ENCODE assay signal across 9 cellular contexts in the genomic region with DNA sequence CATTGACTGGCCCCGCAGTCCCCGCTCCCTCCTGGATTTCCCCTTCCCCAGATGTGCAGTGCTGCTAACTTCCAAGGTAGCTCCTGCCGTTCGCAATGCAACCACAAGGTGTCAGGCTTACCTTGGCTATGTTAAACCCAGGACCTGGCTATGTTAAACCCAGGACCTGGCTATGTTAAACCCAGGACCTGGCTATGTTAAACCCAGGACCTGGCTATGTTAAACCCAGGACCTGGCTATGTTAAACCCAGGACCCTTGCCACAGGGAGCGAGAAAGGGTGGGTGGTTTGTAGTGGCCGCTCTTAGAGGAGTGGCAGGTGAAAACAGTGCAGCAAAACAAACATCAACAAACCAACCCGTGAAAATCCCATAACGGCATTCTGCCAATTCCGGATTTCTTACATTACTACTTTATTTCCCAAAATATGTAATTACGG. TPM values are rescaled to one million over a fixed set of nuclear protein-coding genes. Genes with fewer than 3 reads are reported as not detected.
A peak's percentile ranks its signal among the peaks of the same experiment; 100 is the strongest.
DNase-seq lines count a peak whose midpoint lies in the region; ATAC-seq and TF ChIP-seq lines count a peak whose summit lies in the region.
"Had no signal": no experiment of that assay in that cellular context is flagged by ENCODE, and none has a peak within 500 bp of the region (broad histone marks: within the 10 kb centered on the region; RNA-seq: fewer than 3 reads in every experiment).

No MANE protein-coding gene starts in this region.

- no peak for TF ChIP-seq POLR2A in sigmoid colon (IDR thresholded peaks at IDR 0.05)
- TF ChIP-seq POLR2A in GM18505 (IDR thresholded peaks at IDR 0.05; ENCODE audit: borderline replicate concordance, extremely low read depth, insufficient read depth, insufficient read length) = no peak

- peak; percentile 68 for DNase-seq in Calu3
- DNase-seq in GM20000 (ENCODE audit: low spot score) = peak; percentile 85
- peak; percentile 68 to 71 for DNase-seq in Kasumi-1 (lab: John Stamatoyannopoulos, UW)
- peak; percentile 42 for DNase-seq in T follicular helper cell (ENCODE audit: low read depth)
- peak; percentile 88 for DNase-seq in adipocyte (ENCODE audit: low read depth)
- DNase-seq in right atrium auricular region (ENCODE audit: low spot score) = peak; percentile 82
- peak; percentile 84 for DNase-seq in sigmoid colon

- H3K36me3 ChIP-seq in adipocyte (ENCODE audit: control insufficient read depth, insufficient read depth, low read length, severe bottlenecking) (no peaks in the 10 kb centered on the region), right atrium auricular region (no peaks in the 10 kb centered on the region), sigmoid colon (no peaks in the 10 kb centered on the region)

- intact Hi-C loops in Calu3 (cut with micrococcal nuclease; ENCODE audit: unreplicated experiment) (loop anchor here (5.0 kb wide), 1 partner anchor 416 kb away; no protein-coding TSS in a partner anchor), sigmoid colon (cut with DNase I) (loop anchor here (1.0 kb wide), 1 partner anchor 463 kb away; no protein-coding TSS in a partner anchor)

- no TSS peak for BruUV-seq in Calu3 (replicated peaks; lab: Mats Ljungman, UMichigan)

- peaks cover 33% of the 10 kb centered on the region for H3K27me3 ChIP-seq in adipocyte (replicated peaks; ENCODE audit: control insufficient read depth, insufficient read depth, low read length)
- peaks cover 0 to 4% of the 10 kb centered on the region in 2 donors for H3K27me3 ChIP-seq in right atrium auricular region
- H3K27me3 ChIP-seq in sigmoid colon = peaks cover 0 to 11% (median 0%) of the 10 kb centered on the region in 3 donors

- no peaks in the 10 kb centered on the region for H3K9me3 Mint-ChIP-seq in Calu3 (ENCODE audit: low read depth, unreplicated experiment)
- H3K9me3 Mint-ChIP-seq: T-helper 1 cell treated with Interleukin-12 subunit alpha and Interleukin-12 subunit beta and Interleukin-4 antibody, amounts not matched to agents 30 μg/mL and 1 μg/mL, for 36 hours had no signal

- CTCF ChIA-PET in Calu3 (lab: Charles Lee) = interaction anchor here (0.7 to 1.0 kb wide), 8 partner anchors 26 to 463 kb away, joined by 3 to 28 read pairs (median 4); no protein-coding TSS in a partner anchor

- H3K27ac Mint-ChIP-seq in Calu3 (ENCODE audit: unreplicated experiment) = no peak overlapping the region
- H3K27ac Mint-ChIP-seq: T-helper 1 cell treated with Interleukin-12 subunit alpha and Interleukin-12 subunit beta and Interleukin-4 antibody, amounts not matched to agents 30 μg/mL and 1 μg/mL, for 36 hours had no signal

- H3K4me1 Mint-ChIP-seq in Calu3 (ENCODE audit: low read depth, unreplicated experiment) = no peaks in the 10 kb centered on the region

- TF ChIP-seq CTCF in Calu3 (IDR thresholded peaks at IDR 0.05; ENCODE audit: unreplicated experiment) = peak; percentile 47
- peak; percentile 69 for TF ChIP-seq CTCF in GM20000 (IDR thresholded peaks at IDR 0.05; ENCODE audit: extremely low read depth, missing control alignments)
- peak; percentile 73 to 74 for TF ChIP-seq CTCF in right atrium auricular region (IDR thresholded peaks at IDR 0.05)
- peak; percentile 63 to 79 (median 68) for TF ChIP-seq CTCF in sigmoid colon (IDR thresholded peaks at IDR 0.05)

- H3K9me3 ChIP-seq in adipocyte (ENCODE audit: control insufficient read depth, low read length) (no peaks in the 10 kb centered on the region), right atrium auricular region (no peaks in the 10 kb centered on the region), sigmoid colon (no peaks in the 10 kb centered on the region)

- no peak overlapping the region for H3K4me3 Mint-ChIP-seq in Calu3 (ENCODE audit: low read depth, unreplicated experiment)
- H3K4me3 Mint-ChIP-seq: T-helper 1 cell treated with Interleukin-12 subunit alpha and Interleukin-12 subunit beta and Interleukin-4 antibody, amounts not matched to agents 30 μg/mL and 1 μg/mL, for 36 hours had no signal

- 11 to 21% methylated on average over 10 of the region's 10 CpGs for WGBS in sigmoid colon, 2 donors

- no peak for ATAC-seq in GM18505 (IDR thresholded peaks at IDR 0.05; ENCODE audit: unreplicated experiment)

- peaks cover 38% of the 10 kb centered on the region for H3K27me3 Mint-ChIP-seq in Calu3 (ENCODE audit: unreplicated experiment)

- no peak for TF ChIP-seq EP300 in sigmoid colon (IDR thresholded peaks at IDR 0.05)

- no peak overlapping the region for H3K9ac ChIP-seq in adipocyte (ENCODE audit: low read length)

- H3K4me3 ChIP-seq in adipocyte (ENCODE audit: low read length) (peak overlapping the region; percentile 48), right atrium auricular region (no peak overlapping the region), sigmoid colon (no peak overlapping the region)

- no peaks in the 10 kb centered on the region for H3K36me3 Mint-ChIP-seq in Calu3 (ENCODE audit: insufficient read depth, unreplicated experiment)

- no peak overlapping the region for H3K27ac ChIP-seq in right atrium auricular region
- no peak overlapping the region for H3K27ac ChIP-seq in sigmoid colon

- H3K4me1 ChIP-seq in adipocyte (ENCODE audit: control insufficient read depth, insufficient read depth, low read length) (peaks cover 29% of the 10 kb centered on the region), right atrium auricular region (peaks cover 0 to 34% of the 10 kb centered on the region in 2 donors), sigmoid colon (peaks cover 0 to 44% (median 36%) of the 10 kb centered on the region in 4 donors)

RNA-seq across cellular contexts. Expression of a gene that starts 2.9 kb away (rescaled TPM):
- not detected in 2 replicates for total RNA-seq in Calu3 (2022)
- total RNA-seq in right atrium auricular region = 1 to 10 TPM; 2.5 to 7.8 TPM
- total RNA-seq in sigmoid colon = 10 to 100 TPM in 1 of 4 donors, 1 to 10 TPM in 3; 3.5 to 11.9 (median 6.7) TPM
- polyA plus RNA-seq in sigmoid colon = 1 to 10 TPM in 1 of 3 donors, under 1 TPM in 1, not detected in 1; under 0.01 to 3.3 TPM

RNA-seq across cellular contexts. Expression of a gene that starts 17.1 kb away (rescaled TPM):
- 0.47 and 0.83 TPM in 2 replicates for total RNA-seq in Calu3 (2022)
- 10 to 100 TPM; 17.5 to 21.2 TPM for total RNA-seq in right atrium auricular region
- 1 to 10 TPM; 2.1 to 8.9 (median 3.2) TPM for total RNA-seq in sigmoid colon
- 1 to 10 TPM in 1 of 3 donors, under 1 TPM in 2; 0.46 to 6.1 (median 0.60) TPM for polyA plus RNA-seq in sigmoid colon
